ENCODE assay signal across 1 cellular context in genomic region chr19:1265611-1266115, GRCh38.
TF ChIP-seq lines count a peak whose summit lies in the region.

No MANE protein-coding gene starts in this region.

TF ChIP-seq in HEK293, 187 proteins besides CTCF, POLR2A, EP300 and RAD21 (continued from another document and continues in another):
- TF ChIP-seq ZNF518A (tag by site-specific recombination; conservative IDR thresholded peaks at IDR 0.05; ENCODE audit: low read depth): no peak
- no peak for TF ChIP-seq ZNF274 (IDR thresholded peaks at IDR 0.05; ENCODE audit: low read length)
- no peak for TF ChIP-seq ZNF274 (tag by site-specific recombination; IDR thresholded peaks at IDR 0.05; ENCODE audit: borderline replicate concordance)
- no peak for TF ChIP-seq ZNF521 (tag by site-specific recombination; IDR thresholded peaks at IDR 0.05)
- TF ChIP-seq ZNF404 (tag by site-specific recombination; IDR thresholded peaks at IDR 0.05): no peak
- no peak for TF ChIP-seq ZSCAN23 (tag by site-specific recombination; IDR thresholded peaks at IDR 0.05)
- TF ChIP-seq EGR2 (tag by site-specific recombination; IDR thresholded peaks at IDR 0.05; ENCODE audit: low read depth): no peak
- no peak for TF ChIP-seq FEZF1 (tag by site-specific recombination; IDR thresholded peaks at IDR 0.05)
- TF ChIP-seq KLF16 (tag by site-specific recombination; IDR thresholded peaks at IDR 0.05): no peak
- no peak for TF ChIP-seq RBAK (tag by site-specific recombination; IDR thresholded peaks at IDR 0.05)
- TF ChIP-seq INSM2 (tag by site-specific recombination; IDR thresholded peaks at IDR 0.05): peak; percentile 17; the same call in 1 of the 2 replicates
- TF ChIP-seq GLIS1 (tag by site-specific recombination; IDR thresholded peaks at IDR 0.05): peak; percentile 63; the same call in 1 of the 2 replicates
- 0 out of 2 replicates have a peak, but pooled peaks have one; percentile 26 for TF ChIP-seq GLI4 (tag by site-specific recombination; IDR thresholded peaks at IDR 0.05)
- TF ChIP-seq PATZ1 (tag by site-specific recombination; IDR thresholded peaks at IDR 0.05): no peak
- TF ChIP-seq ZNF707 (tag by site-specific recombination; IDR thresholded peaks at IDR 0.05): no peak
- TF ChIP-seq ZNF148 (tag by site-specific recombination; IDR thresholded peaks at IDR 0.05; ENCODE audit: borderline replicate concordance): no peak
- no peak for TF ChIP-seq ZNF37A (tag by site-specific recombination; IDR thresholded peaks at IDR 0.05)
- TF ChIP-seq SP2 (tag by site-specific recombination; IDR thresholded peaks at IDR 0.05): no peak
- no peak for TF ChIP-seq ZNF621 (tag by site-specific recombination; IDR thresholded peaks at IDR 0.05)
- no peak for TF ChIP-seq ZNF677 (tag by site-specific recombination; IDR thresholded peaks at IDR 0.05)
- TF ChIP-seq ZNF174 (tag by site-specific recombination; IDR thresholded peaks at IDR 0.05): no peak
- TF ChIP-seq OVOL3 (tag by site-specific recombination; IDR thresholded peaks at IDR 0.05): no peak
- no peak for TF ChIP-seq BCL11A (tag by site-specific recombination; IDR thresholded peaks at IDR 0.05; ENCODE audit: low read depth)
- TF ChIP-seq ZNF184 (tag by site-specific recombination; IDR thresholded peaks at IDR 0.05): no peak
- TF ChIP-seq ZNF146 (tag by site-specific recombination; IDR thresholded peaks at IDR 0.05): no peak
- TF ChIP-seq ZNF138 (tag by site-specific recombination; IDR thresholded peaks at IDR 0.05; ENCODE audit: borderline replicate concordance): no peak
- no peak for TF ChIP-seq ZNF19 (tag by site-specific recombination; IDR thresholded peaks at IDR 0.05; ENCODE audit: low read depth)
- TF ChIP-seq ZNF16 (tag by site-specific recombination; IDR thresholded peaks at IDR 0.05; ENCODE audit: low read depth): no peak
- no peak for TF ChIP-seq ZNF350 (tag by site-specific recombination; IDR thresholded peaks at IDR 0.05)
- no peak for TF ChIP-seq ZNF549 (tag by site-specific recombination; IDR thresholded peaks at IDR 0.05)
- TF ChIP-seq ZNF701 (tag by site-specific recombination; IDR thresholded peaks at IDR 0.05): no peak
- TF ChIP-seq ZNF426 (tag by site-specific recombination; IDR thresholded peaks at IDR 0.05): no peak
- TF ChIP-seq KLF8 (tag by site-specific recombination; IDR thresholded peaks at IDR 0.05): no peak
- TF ChIP-seq ZNF513 (tag by site-specific recombination; IDR thresholded peaks at IDR 0.05): no peak
- no peak for TF ChIP-seq ZNF488 (tag by site-specific recombination; IDR thresholded peaks at IDR 0.05)
- TF ChIP-seq ZNF639 (tag by site-specific recombination; IDR thresholded peaks at IDR 0.05): no peak
- TF ChIP-seq ZNF311 (tag by site-specific recombination; IDR thresholded peaks at IDR 0.05; ENCODE audit: borderline replicate concordance): no peak
- TF ChIP-seq ZSCAN18 (tag by site-specific recombination; IDR thresholded peaks at IDR 0.05): no peak
- TF ChIP-seq ZNF837 (tag by site-specific recombination; IDR thresholded peaks at IDR 0.05): no peak
- TF ChIP-seq GFI1B (tag by site-specific recombination; IDR thresholded peaks at IDR 0.05): no peak
- no peak for TF ChIP-seq ZNF660 (tag by site-specific recombination; IDR thresholded peaks at IDR 0.05)
- no peak for TF ChIP-seq ZNF140 (tag by site-specific recombination; IDR thresholded peaks at IDR 0.05)
- TF ChIP-seq ZNF561 (tag by site-specific recombination; IDR thresholded peaks at IDR 0.05; ENCODE audit: borderline replicate concordance): no peak
- TF ChIP-seq ZNF654 (tag by site-specific recombination; IDR thresholded peaks at IDR 0.05; ENCODE audit: low read depth): no peak
- TF ChIP-seq ZNF280D (tag by site-specific recombination; IDR thresholded peaks at IDR 0.05): no peak
- no peak for TF ChIP-seq ZNF626 (tag by site-specific recombination; IDR thresholded peaks at IDR 0.05)
- no peak for TF ChIP-seq KLF9 (tag by site-specific recombination; IDR thresholded peaks at IDR 0.05; ENCODE audit: low read depth)
- no peak for TF ChIP-seq ZNF585B (tag by site-specific recombination; IDR thresholded peaks at IDR 0.05)
